In genomic region chr20:49184691-49185070, GRCh38 we compare ENCODE assay signal across 1 cellular context.
TF ChIP-seq lines count a peak whose summit lies in the region.

No MANE protein-coding gene starts in this region.

TF ChIP-seq in HepG2, 621 proteins besides CTCF, POLR2A, EP300 and RAD21 (continued from another document):
- TF ChIP-seq ZNF513 (CRISPR knock-in tag; conservative IDR thresholded peaks at IDR 0.05) (no peak), ZNF710 (CRISPR knock-in tag; IDR thresholded peaks at IDR 0.05; ENCODE audit: borderline replicate concordance) (no peak), NBN (conservative IDR thresholded peaks at IDR 0.05) (no peak), HNF4A (CRISPR knock-in tag; IDR thresholded peaks at IDR 0.05) (peak; percentile 59), ZNF512 (CRISPR knock-in tag; IDR thresholded peaks at IDR 0.05) (no peak), MIER3 (CRISPR knock-in tag; IDR thresholded peaks at IDR 0.05; ENCODE audit: borderline replicate concordance) (no peak), SPEN (CRISPR knock-in tag; IDR thresholded peaks at IDR 0.05; ENCODE audit: low read depth) (no peak), GPN1 (CRISPR knock-in tag; IDR thresholded peaks at IDR 0.05; ENCODE audit: borderline replicate concordance) (no peak), ARNT (IDR thresholded peaks at IDR 0.05) (no peak), BCLAF1 (IDR thresholded peaks at IDR 0.05) (no peak), SRSF1 (optimal IDR thresholded peaks at IDR 0.05; ENCODE audit: low read depth, low read length) (no peak), SETDB1 (CRISPR knock-in tag; IDR thresholded peaks at IDR 0.05; ENCODE audit: borderline replicate concordance) (no peak), ZFP36L1 (CRISPR knock-in tag; IDR thresholded peaks at IDR 0.05) (0 out of 2 replicates have a peak, but pooled peaks have one; percentile 40), SOX13 (IDR thresholded peaks at IDR 0.05) (no peak), SOX13 (CRISPR knock-in tag; conservative IDR thresholded peaks at IDR 0.05 in 1 of 2, IDR thresholded peaks at IDR 0.05 in 1 of 2) (0 out of 4 replicates have a peak, but pooled peaks of 1 of the 2 experiments have one; percentile 4), LBX2 (CRISPR knock-in tag; IDR thresholded peaks at IDR 0.05; ENCODE audit: borderline replicate concordance) (no peak), ZNF337 (CRISPR knock-in tag; IDR thresholded peaks at IDR 0.05; ENCODE audit: borderline replicate concordance, low read depth) (no peak), SMARCC2 (IDR thresholded peaks at IDR 0.05) (0 out of 2 replicates have a peak, but pooled peaks have one; percentile 37), CEBPG (CRISPR knock-in tag; IDR thresholded peaks at IDR 0.05) (0 out of 2 replicates have a peak, but pooled peaks have one; percentile 22), CREM (IDR thresholded peaks at IDR 0.05) (no peak), CREM (CRISPR knock-in tag; IDR thresholded peaks at IDR 0.05) (no peak), ZNF619 (CRISPR knock-in tag; IDR thresholded peaks at IDR 0.05) (no peak), MLX (CRISPR knock-in tag; IDR thresholded peaks at IDR 0.05) (no peak), ZNF713 (CRISPR knock-in tag; IDR thresholded peaks at IDR 0.05) (no peak), POLR2AphosphoS2 (IDR thresholded peaks at IDR 0.05; ENCODE audit: low read depth, low read length) (no peak), SIX1 (CRISPR knock-in tag; IDR thresholded peaks at IDR 0.05; ENCODE audit: borderline replicate concordance) (no peak), ZNF7 (CRISPR knock-in tag; IDR thresholded peaks at IDR 0.05) (no peak), NR2F1 (CRISPR knock-in tag; IDR thresholded peaks at IDR 0.05) (no peak), ATF5 (CRISPR knock-in tag; IDR thresholded peaks at IDR 0.05; ENCODE audit: low read depth) (no peak), ZC3H4 (CRISPR knock-in tag; IDR thresholded peaks at IDR 0.05; ENCODE audit: borderline replicate concordance) (no peak), ZNF510 (CRISPR knock-in tag; IDR thresholded peaks at IDR 0.05; ENCODE audit: low read depth) (no peak), CENPT (CRISPR knock-in tag; IDR thresholded peaks at IDR 0.05; ENCODE audit: low read depth) (no peak), TSC22D2 (CRISPR knock-in tag; IDR thresholded peaks at IDR 0.05; ENCODE audit: borderline replicate concordance) (no peak), ZNF737 (CRISPR knock-in tag; IDR thresholded peaks at IDR 0.05; ENCODE audit: borderline replicate concordance) (no peak), ZNF672 (CRISPR knock-in tag; IDR thresholded peaks at IDR 0.05) (no peak), ZNF142 (CRISPR knock-in tag; IDR thresholded peaks at IDR 0.05) (no peak), TRAFD1 (CRISPR knock-in tag; IDR thresholded peaks at IDR 0.05; ENCODE audit: borderline replicate concordance) (no peak)
